ENCODE assay signal across 33 cellular contexts in genomic region chr14:73660511-73660910, GRCh38. TPM values are rescaled to one million over a fixed set of nuclear protein-coding genes. Genes with fewer than 3 reads are reported as not detected.
"Had no signal": no experiment of that assay in that cellular context is flagged by ENCODE, and none has a peak within 500 bp of the region (broad histone marks: within the 10 kb centered on the region; RNA-seq: fewer than 3 reads in every experiment).

No MANE protein-coding gene starts in this region.

- H3K4me1 Mint-ChIP-seq: activated B cell treated with CpG ODN at 0.5 μM for 24 hours; activated CD4-positive, alpha-beta T cell treated with anti-CD3 and anti-CD28 coated beads, Interleukin-2, amount 10 ng/mL, durations not matched to agents 24 days and 14 days; activated CD8-positive, alpha-beta memory T cell treated with anti-CD3 and anti-CD28 coated beads, Interleukin-2, amount 10 ng/mL, durations not matched to agents 7 days and 5 days; activated naive CD8-positive, alpha-beta T cell treated with anti-CD3 and anti-CD28 coated beads, Interleukin-2, amount 50 U/mL, for 24 hours had no signal

- H3K9me3 ChIP-seq: ascending aorta, body of pancreas had no signal

- H3K4me3 Mint-ChIP-seq: activated B cell treated with CpG ODN at 0.5 μM for 24 hours; activated CD4-positive, alpha-beta T cell treated with anti-CD3 and anti-CD28 coated beads, Interleukin-2, amount 10 ng/mL, durations not matched to agents 24 days and 14 days; activated CD8-positive, alpha-beta memory T cell treated with anti-CD3 and anti-CD28 coated beads, Interleukin-2, amount 10 ng/mL, durations not matched to agents 7 days and 5 days; activated naive CD8-positive, alpha-beta T cell treated with anti-CD3 and anti-CD28 coated beads, Interleukin-2, amount 50 U/mL, for 24 hours; activated T-cell treated with anti-CD3 and anti-CD28 coated beads, Interleukin-2, amount 50 U/mL, for 24 hours; activated T-helper 1 cell treated with anti-CD3 and anti-CD28 coated beads, Interleukin-12 subunit alpha, Interleukin-12 subunit beta, Interleukin-2, Interleukin-4 antibody, amounts not matched to agents 30 ng/mL and 10 ng/mL and 1 ng/mL, durations not matched to agents 14 hours and 24 hours and 36 hours; T-helper 1 cell treated with Interleukin-12 subunit alpha and Interleukin-12 subunit beta and Interleukin-4 antibody, amounts not matched to agents 30 μg/mL and 1 μg/mL, for 36 hours had no signal

- H3K27ac ChIP-seq: ascending aorta, body of pancreas, coronary artery, PC-9 had no signal

- H3K4me1 ChIP-seq: ascending aorta, body of pancreas had no signal

- H3K27me3 Mint-ChIP-seq: activated B cell treated with CpG ODN at 0.5 μM for 24 hours; activated CD4-positive, alpha-beta T cell treated with anti-CD3 and anti-CD28 coated beads, Interleukin-2, amount 10 ng/mL, durations not matched to agents 24 days and 14 days; activated CD8-positive, alpha-beta memory T cell treated with anti-CD3 and anti-CD28 coated beads, Interleukin-2, amount 10 ng/mL, durations not matched to agents 7 days and 5 days; activated naive CD8-positive, alpha-beta T cell treated with anti-CD3 and anti-CD28 coated beads, Interleukin-2, amount 50 U/mL, for 24 hours; activated T-cell treated with anti-CD3 and anti-CD28 coated beads, Interleukin-2, amount 50 U/mL, for 24 hours had no signal

- H3K4me3 ChIP-seq: ascending aorta, body of pancreas, coronary artery, PC-9 had no signal

- H3K9me3 Mint-ChIP-seq: activated B cell treated with CpG ODN at 0.5 μM for 24 hours; activated CD4-positive, alpha-beta T cell treated with anti-CD3 and anti-CD28 coated beads, Interleukin-2, amount 10 ng/mL, durations not matched to agents 24 days and 14 days; activated naive CD4-positive, alpha-beta T cell treated with anti-CD3 and anti-CD28 coated beads, Interleukin-2, amount 50 U/mL, for 72 hours; activated naive CD8-positive, alpha-beta T cell treated with anti-CD3 and anti-CD28 coated beads, Interleukin-2, amount 50 U/mL, for 24 hours; activated T-cell treated with anti-CD3 and anti-CD28 coated beads, Interleukin-2, amount 50 U/mL, for 24 hours; activated T-helper 1 cell treated with anti-CD3 and anti-CD28 coated beads, Interleukin-12 subunit alpha, Interleukin-12 subunit beta, Interleukin-2, Interleukin-4 antibody, amounts not matched to agents 30 ng/mL and 10 ng/mL and 1 ng/mL, durations not matched to agents 14 hours and 24 hours and 36 hours; T-helper 1 cell treated with Interleukin-12 subunit alpha and Interleukin-12 subunit beta and Interleukin-4 antibody, amounts not matched to agents 30 μg/mL and 1 μg/mL, for 36 hours had no signal

- H3K36me3 Mint-ChIP-seq: activated naive CD4-positive, alpha-beta T cell treated with anti-CD3 and anti-CD28 coated beads, Interleukin-2, amount 50 U/mL, for 72 hours had no signal

- ATAC-seq: activated CD8-positive, alpha-beta memory T cell treated with anti-CD3 and anti-CD28 coated beads, Interleukin-2, amount 10 ng/mL, durations not matched to agents 7 days and 5 days; activated naive CD4-positive, alpha-beta T cell treated with anti-CD3 and anti-CD28 coated beads, Interleukin-2, amount 50 U/mL, for 72 hours; activated naive CD8-positive, alpha-beta T cell treated with anti-CD3 and anti-CD28 coated beads, Interleukin-2, amount 50 U/mL, for 24 hours; body of pancreas had no signal

- H3K27me3 ChIP-seq: ascending aorta, body of pancreas had no signal

- FAIRE-seq: bronchial epithelial cell had no signal

- DNase-seq: activated B cell treated with CpG ODN at 0.5 μM for 24 hours; activated CD4-positive, alpha-beta T cell treated with anti-CD3 and anti-CD28 coated beads for 1 hour; activated CD4-positive, alpha-beta T cell treated with anti-CD3 and anti-CD28 coated beads, Interleukin-2, amount 10 ng/mL, durations not matched to agents 24 days and 14 days; activated CD4-positive, alpha-beta T cell treated with anti-CD3 and anti-CD28 coated beads, Interleukin-2, amount 50 U/mL, for 48 hours; activated CD8-positive, alpha-beta memory T cell treated with anti-CD3 and anti-CD28 coated beads, Interleukin-2, amount 10 ng/mL, durations not matched to agents 7 days and 5 days; activated effector memory CD4-positive, alpha-beta T cell treated with Interleukin-2 at 50 U/mL for 16 hours; activated naive CD4-positive, alpha-beta T cell; activated naive CD8-positive, alpha-beta T cell treated with anti-CD3 and anti-CD28 coated beads, Interleukin-2, amount 50 U/mL, for 24 hours; activated T-cell treated with anti-CD3 and anti-CD28 coated beads, Interleukin-2, amount 50 U/mL, for 24 hours; amniotic stem cell; body of pancreas; central memory CD4-positive, alpha-beta T cell; Kasumi-1; MV-4-11; NCI-H1105 treated with DMSO at 0.1 percent for 48 hours; NCI-H1436 treated with DMSO at 0.1 percent for 48 hours; NCI-H187; NCI-H2107; NCI-H2171 treated with DMSO at 0.1 percent for 48 hours; NCI-H226; NCI-H526; NCI-H82; PC-9; SHP77 treated with DMSO at 0.1 percent for 48 hours had no signal

- H3K27ac Mint-ChIP-seq: activated B cell treated with CpG ODN at 0.5 μM for 24 hours; activated CD4-positive, alpha-beta T cell treated with anti-CD3 and anti-CD28 coated beads, Interleukin-2, amount 10 ng/mL, durations not matched to agents 24 days and 14 days; activated CD8-positive, alpha-beta memory T cell treated with anti-CD3 and anti-CD28 coated beads, Interleukin-2, amount 10 ng/mL, durations not matched to agents 7 days and 5 days; activated naive CD4-positive, alpha-beta T cell treated with anti-CD3 and anti-CD28 coated beads, Interleukin-2, amount 50 U/mL, for 72 hours; activated naive CD8-positive, alpha-beta T cell treated with anti-CD3 and anti-CD28 coated beads, Interleukin-2, amount 50 U/mL, for 24 hours; activated T-cell treated with anti-CD3 and anti-CD28 coated beads, Interleukin-2, amount 50 U/mL, for 24 hours; activated T-helper 1 cell treated with anti-CD3 and anti-CD28 coated beads, Interleukin-12 subunit alpha, Interleukin-12 subunit beta, Interleukin-2, Interleukin-4 antibody, amounts not matched to agents 30 ng/mL and 10 ng/mL and 1 ng/mL, durations not matched to agents 14 hours and 24 hours and 36 hours; T-helper 1 cell treated with Interleukin-12 subunit alpha and Interleukin-12 subunit beta and Interleukin-4 antibody, amounts not matched to agents 30 μg/mL and 1 μg/mL, for 36 hours had no signal

RNA-seq across cellular contexts. Expression of gene ACOT6, which starts 48.2 kb away (rescaled TPM):
- total RNA-seq: activated B cell treated with CpG ODN at 0.5 μM for 24 hours; activated CD4-positive, alpha-beta T cell treated with anti-CD3 and anti-CD28 coated beads, Interleukin-2, amount 10 ng/mL, durations not matched to agents 24 days and 14 days; activated CD8-positive, alpha-beta memory T cell treated with anti-CD3 and anti-CD28 coated beads, Interleukin-2, amount 10 ng/mL, durations not matched to agents 7 days and 5 days; activated naive CD4-positive, alpha-beta T cell treated with anti-CD3 and anti-CD28 coated beads, Interleukin-2, amount 50 U/mL, for 72 hours; activated T-helper 1 cell treated with anti-CD3 and anti-CD28 coated beads, Interleukin-12 subunit alpha, Interleukin-12 subunit beta, Interleukin-2, Interleukin-4 antibody, amounts not matched to agents 30 ng/mL and 10 ng/mL and 1 ng/mL, durations not matched to agents 14 hours and 24 hours and 36 hours; ascending aorta; body of pancreas; bronchial epithelial cell; chondrocyte; MCF 10A; NCI-H460; PC-9 had no signal
